16 cellular contexts compared by ENCODE assay signal in the genomic region with DNA sequence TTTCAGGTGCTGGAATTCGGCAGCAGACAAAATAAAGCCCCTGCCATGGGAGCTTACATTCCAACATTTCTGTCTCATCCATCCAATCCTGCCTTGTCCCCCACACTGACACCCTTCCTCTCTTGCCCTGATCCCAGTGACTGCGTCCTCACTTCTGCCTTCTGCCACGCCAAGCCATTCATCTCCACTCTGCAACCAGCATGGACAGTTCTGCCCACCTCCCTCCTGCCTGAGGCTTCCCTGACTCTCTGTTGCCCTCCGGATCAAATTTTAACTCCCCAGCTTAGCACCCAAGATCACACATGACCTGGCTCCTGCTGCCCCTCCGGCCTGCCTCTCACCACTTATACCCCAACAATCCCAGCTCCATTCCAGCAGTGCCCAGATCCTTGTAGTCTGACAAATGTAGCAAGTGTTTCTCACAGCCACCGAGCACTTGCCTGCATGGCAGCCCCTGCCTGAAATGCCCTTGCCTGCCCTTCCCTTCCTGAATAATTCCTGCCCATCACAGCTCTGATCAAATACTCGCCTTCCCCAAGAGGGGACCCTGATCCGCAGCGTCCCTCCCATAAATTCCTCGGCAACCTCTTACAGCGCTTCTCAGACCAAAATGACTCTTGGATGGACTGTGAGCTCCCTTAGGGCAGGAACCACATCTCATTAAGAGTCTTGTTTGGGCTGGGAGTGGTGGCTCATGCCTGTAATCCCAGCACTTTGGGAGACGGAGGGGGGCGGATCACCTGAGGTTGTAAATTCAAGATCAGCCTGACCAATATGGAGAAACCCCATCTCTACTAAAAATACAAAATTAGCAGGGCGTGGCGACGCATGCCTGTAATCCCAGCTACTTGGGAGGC. TPM values are rescaled to one million over a fixed set of nuclear protein-coding genes. Genes with fewer than 3 reads are reported as not detected.
DNase-seq lines count a peak whose midpoint lies in the region; ATAC-seq, FAIRE-seq and TF ChIP-seq lines count a peak whose summit lies in the region.
"Had no signal": no experiment of that assay in that cellular context is flagged by ENCODE, and none has a peak within 500 bp of the region (broad histone marks: within the 10 kb centered on the region; RNA-seq: fewer than 3 reads in every experiment).

No MANE protein-coding gene starts in this region.

- H3K36me3 Mint-ChIP-seq in glutamatergic neuron (ENCODE audit: unreplicated experiment) = peaks cover 4% of the 10 kb centered on the region
- H3K36me3 Mint-ChIP-seq: stimulated activated naive B cell treated with anti-CD40 and anti-IgM and Interleukin-4, amounts not matched to agents 10 μg/mL and 1 μg/mL and 100 μg/mL, for 72 hours had no signal

- peak overlapping the region; percentile 56 for H3K27ac Mint-ChIP-seq in glutamatergic neuron (ENCODE audit: unreplicated experiment)
- H3K27ac Mint-ChIP-seq: stimulated activated naive B cell treated with anti-CD40 and anti-IgM and Interleukin-4, amounts not matched to agents 10 μg/mL and 1 μg/mL and 100 μg/mL, for 72 hours had no signal

- intact Hi-C loops in psoas muscle (cut with DNase I) = no loop called here

- FAIRE-seq in HTR-8/SVneo (lab: Jason Lieb, UNC) = peak; percentile 74

- H3K4me3 ChIP-seq in psoas muscle = no peak overlapping the region
- H3K4me3 ChIP-seq: breast epithelium, dorsolateral prefrontal cortex, MG63, prostate gland, tibial artery had no signal

- peak overlapping the region; percentile 58 for H3K4me3 Mint-ChIP-seq in glutamatergic neuron (ENCODE audit: unreplicated experiment)
- H3K4me3 Mint-ChIP-seq: stimulated activated naive B cell treated with anti-CD40 and anti-IgM and Interleukin-4, amounts not matched to agents 10 μg/mL and 1 μg/mL and 100 μg/mL, for 72 hours had no signal

- TF ChIP-seq CTCF in glutamatergic neuron (IDR thresholded peaks at IDR 0.05; ENCODE audit: partially characterized antibody, unreplicated experiment) = no peak
- no peak for TF ChIP-seq CTCF in psoas muscle (IDR thresholded peaks at IDR 0.05)

- peaks cover 0 to under 1% of the 10 kb centered on the region in 2 donors for H3K36me3 ChIP-seq in psoas muscle (ENCODE audit: insufficient read depth in 1 of 2, low read depth in 1 of 2)
- H3K36me3 ChIP-seq: breast epithelium, MG63, prostate gland, tibial artery had no signal

- H3K4me1 ChIP-seq in psoas muscle = peaks cover 27% of the 10 kb centered on the region
- H3K4me1 ChIP-seq: breast epithelium had no signal

- no peaks in the 10 kb centered on the region for H3K27me3 ChIP-seq in psoas muscle (ENCODE audit: insufficient read depth in 3 of 3, low read length in 2 of 3)
- H3K27me3 ChIP-seq: breast epithelium, dorsolateral prefrontal cortex, MG63, tibial artery had no signal

- DNase-seq in HTR-8/SVneo (ENCODE audit: insufficient read length, low spot score) (no peak), glutamatergic neuron (no peak), psoas muscle (no peak), NCI-H146 (lab: John Stamatoyannopoulos, UW) (no peak)
- no peak for DNase-seq in stimulated activated CD8-positive, alpha-beta memory T cell treated with anti-CD3 and anti-CD28 coated beads, Interleukin-4, amount 100 ng/mL, for 48 hours
- DNase-seq: activated CD4-positive, alpha-beta T cell treated with anti-CD3 and anti-CD28 coated beads, Interleukin-2, amount 50 U/mL, for 4 hours; activated T-cell treated with anti-CD3 and anti-CD28 coated beads, Interleukin-2, amount 50 U/mL, for 1 hour; dorsolateral prefrontal cortex; MG63; NCI-H187; NCI-H446; stimulated activated naive B cell treated with anti-CD40 and anti-IgM and Interleukin-4, amounts not matched to agents 10 μg/mL and 1 μg/mL and 100 μg/mL, for 72 hours; tibial artery had no signal

- peak overlapping the region; percentile 89 for H3K27ac ChIP-seq in psoas muscle
- H3K27ac ChIP-seq: breast epithelium, prostate gland, tibial artery had no signal

- no peak for ATAC-seq in psoas muscle
- ATAC-seq: stimulated activated naive B cell treated with anti-CD40 and anti-IgM and Interleukin-4, amounts not matched to agents 10 μg/mL and 1 μg/mL and 100 μg/mL, for 72 hours had no signal

- 37 to 53% (median 41%) methylated on average over 16 of the region's 16 CpGs for WGBS in psoas muscle, 3 donors

- peaks cover 11% of the 10 kb centered on the region for H3K27me3 Mint-ChIP-seq in glutamatergic neuron (ENCODE audit: unreplicated experiment)
- H3K27me3 Mint-ChIP-seq: stimulated activated naive B cell treated with anti-CD40 and anti-IgM and Interleukin-4, amounts not matched to agents 10 μg/mL and 1 μg/mL and 100 μg/mL, for 72 hours had no signal

- peaks cover 22% of the 10 kb centered on the region for H3K4me1 Mint-ChIP-seq in glutamatergic neuron (ENCODE audit: low read depth, unreplicated experiment)

- no peaks in the 10 kb centered on the region for H3K9me3 ChIP-seq in psoas muscle
- H3K9me3 ChIP-seq: breast epithelium, MG63, prostate gland, tibial artery had no signal

- H3K9me3 Mint-ChIP-seq in glutamatergic neuron (ENCODE audit: unreplicated experiment) = peaks cover 6% of the 10 kb centered on the region
- H3K9me3 Mint-ChIP-seq: stimulated activated naive B cell treated with anti-CD40 and anti-IgM and Interleukin-4, amounts not matched to agents 10 μg/mL and 1 μg/mL and 100 μg/mL, for 72 hours had no signal

RNA-seq across cellular contexts. Expression of a gene that starts 2.3 kb away (rescaled TPM):
- total RNA-seq in glutamatergic neuron (ENCODE audit: unreplicated experiment) = 2.0 TPM
- total RNA-seq in psoas muscle = 100 to 1,000 TPM in 1 of 4 donors, 10 to 100 TPM in 2, 1 to 10 TPM in 1; 2.9 to 254 (median 78.4) TPM
- polyA plus RNA-seq in psoas muscle = 100 to 1,000 TPM in 1 of 3 donors, 10 to 100 TPM in 1, 1 to 10 TPM in 1; 8.7 to 531 (median 15.1) TPM
- total RNA-seq: lower leg skin, prostate gland had no signal

RNA-seq across cellular contexts. Expression of a gene that starts 3.2 kb away (rescaled TPM):
- 11.5 TPM for total RNA-seq in glutamatergic neuron (ENCODE audit: unreplicated experiment)
- total RNA-seq in psoas muscle = 1 to 10 TPM; 3.9 to 6.5 (median 5.2) TPM
- polyA plus RNA-seq in psoas muscle = 1 to 10 TPM; 5.4 to 7.6 (median 5.5) TPM

RNA-seq across cellular contexts. Expression of a gene that starts 19.4 kb away (rescaled TPM):
- 31.1 TPM for total RNA-seq in glutamatergic neuron (ENCODE audit: unreplicated experiment)
- total RNA-seq in psoas muscle = 10 to 100 TPM; 31.5 to 79.0 (median 50.3) TPM
- polyA plus RNA-seq in psoas muscle = 10 to 100 TPM; 16.5 to 33.0 (median 31.5) TPM

RNA-seq across cellular contexts. Expression of a gene that starts 38.6 kb away (rescaled TPM):
- 37.3 TPM for total RNA-seq in glutamatergic neuron (ENCODE audit: unreplicated experiment)
- total RNA-seq in psoas muscle = 10 to 100 TPM in 3 of 4 donors, 1 to 10 TPM in 1; 8.4 to 15.3 (median 12.1) TPM
- polyA plus RNA-seq in psoas muscle = 10 to 100 TPM in 1 of 3 donors, 1 to 10 TPM in 2; 4.4 to 13.8 (median 5.0) TPM

RNA-seq across cellular contexts. Expression of a gene that starts 43.9 kb away (rescaled TPM):
- total RNA-seq in glutamatergic neuron (ENCODE audit: unreplicated experiment) = 0.51 TPM
- under 1 TPM in 3 of 4 donors, not detected in 1; 0.36 to 0.46 (median 0.36) TPM for total RNA-seq in psoas muscle
- polyA plus RNA-seq in psoas muscle = 1 to 10 TPM in 1 of 3 donors, under 1 TPM in 2; 0.06 to 1.1 (median 0.20) TPM
